Comparison of ENCODE assay signal across 29 cellular contexts in the genomic region with DNA sequence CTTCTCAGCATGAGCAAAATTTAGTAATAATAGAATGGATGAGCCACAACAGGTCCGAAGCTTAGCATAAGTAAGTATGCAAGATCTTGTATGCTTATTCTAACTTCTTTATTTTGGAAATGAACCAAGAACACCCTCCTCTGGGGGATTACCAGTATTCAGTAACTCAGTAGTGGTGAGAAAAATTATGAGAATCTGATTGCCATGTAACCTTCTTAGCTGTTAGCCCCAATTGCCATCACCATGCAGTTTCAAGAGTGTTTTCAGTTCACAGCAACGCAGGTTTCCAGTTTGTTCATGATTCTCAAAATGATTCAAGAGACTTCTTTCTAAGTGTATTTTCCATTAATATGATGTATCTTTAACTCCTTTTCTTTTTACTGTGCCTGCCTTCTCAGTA.
"Had no signal": no experiment of that assay in that cellular context is flagged by ENCODE, and none has a peak within 500 bp of the region (broad histone marks: within the 10 kb centered on the region; RNA-seq: fewer than 3 reads in every experiment).

No MANE protein-coding gene starts in this region.

- H3K27me3 ChIP-seq: stomach, suprapubic skin, testis, thyroid gland, tibial artery, tibial nerve, transverse colon, upper lobe of left lung, upper lobe of right lung, uterus, vagina had no signal

- H3K4me3 ChIP-seq: stomach, suprapubic skin, testis, thoracic aorta, thyroid gland, tibial artery, tibial nerve, transverse colon, upper lobe of left lung, upper lobe of right lung, uterus, vagina had no signal

- H3K27ac Mint-ChIP-seq: stimulated activated effector memory CD8-positive, alpha-beta T cell treated with anti-CD3 and anti-CD28 coated beads, Interleukin-12 subunit alpha, Interleukin-12 subunit beta, amount 100 ng/mL, for 72 hours; stimulated activated memory B cell treated with anti-CD40 and anti-IgM and Interleukin-4, amounts not matched to agents 10 μg/mL and 1 μg/mL and 100 μg/mL, for 72 hours; stimulated activated naive B cell treated with anti-CD40 and anti-IgM and Interleukin-4, amounts not matched to agents 10 μg/mL and 1 μg/mL and 100 μg/mL, for 72 hours; stimulated activated naive CD8-positive, alpha-beta T cell treated with anti-CD3 and anti-CD28 coated beads, Interleukin-15, amount 100 ng/mL, for 72 hours; stimulated activated naive CD8-positive, alpha-beta T cell treated with anti-CD3 and anti-CD28 coated beads, Interleukin-15, Interleukin-2, amounts not matched to agents 100 ng/mL and 50 ng/mL, for 24 hours; type B pancreatic cell had no signal

- H3K9me3 Mint-ChIP-seq: stimulated activated naive CD8-positive, alpha-beta T cell treated with anti-CD3 and anti-CD28 coated beads, Interleukin-15, Interleukin-2, amounts not matched to agents 100 ng/mL and 50 ng/mL, for 24 hours; type B pancreatic cell had no signal

- H3K36me3 ChIP-seq: stomach, suprapubic skin, thoracic aorta, thyroid gland, tibial artery, tibial nerve, transverse colon, upper lobe of left lung, upper lobe of right lung, uterus, vagina had no signal

- H3K27ac ChIP-seq: stomach, suprapubic skin, testis, thoracic aorta, thyroid gland, tibial artery, tibial nerve, transverse colon, upper lobe of left lung, upper lobe of right lung, uterus, vagina had no signal

- H3K4me3 Mint-ChIP-seq: stimulated activated effector memory CD8-positive, alpha-beta T cell treated with anti-CD3 and anti-CD28 coated beads, Interleukin-12 subunit alpha, Interleukin-12 subunit beta, amount 100 ng/mL, for 72 hours; stimulated activated memory B cell treated with anti-CD40 and anti-IgM and Interleukin-4, amounts not matched to agents 10 μg/mL and 1 μg/mL and 100 μg/mL, for 72 hours; stimulated activated naive B cell treated with anti-CD40 and anti-IgM and Interleukin-4, amounts not matched to agents 10 μg/mL and 1 μg/mL and 100 μg/mL, for 72 hours; stimulated activated naive CD8-positive, alpha-beta T cell treated with anti-CD3 and anti-CD28 coated beads, Interleukin-15, amount 100 ng/mL, for 72 hours; stimulated activated naive CD8-positive, alpha-beta T cell treated with anti-CD3 and anti-CD28 coated beads, Interleukin-15, Interleukin-2, amounts not matched to agents 100 ng/mL and 50 ng/mL, for 24 hours; type B pancreatic cell had no signal

- ATAC-seq: stimulated activated effector memory CD8-positive, alpha-beta T cell treated with anti-CD3 and anti-CD28 coated beads, Interleukin-12 subunit alpha, Interleukin-12 subunit beta, amount 100 ng/mL, for 72 hours; stimulated activated memory B cell treated with anti-CD40 and anti-IgM and Interleukin-4, amounts not matched to agents 10 μg/mL and 1 μg/mL and 100 μg/mL, for 72 hours; stimulated activated naive B cell treated with anti-CD40 and anti-IgM and Interleukin-4, amounts not matched to agents 10 μg/mL and 1 μg/mL and 100 μg/mL, for 72 hours; stimulated activated naive CD8-positive, alpha-beta T cell treated with anti-CD3 and anti-CD28 coated beads, Interleukin-15, amount 100 ng/mL, for 72 hours; stimulated activated naive CD8-positive, alpha-beta T cell treated with anti-CD3 and anti-CD28 coated beads, Interleukin-15, Interleukin-2, amounts not matched to agents 100 U/mL and 50 U/mL, for 24 hours; upper lobe of right lung had no signal

- DNase-seq: stimulated activated CD4-positive, alpha-beta T cell treated with anti-CD3 and anti-CD28 coated beads, Interleukin-2, amount 100 ng/mL, for 48 hours; stimulated activated CD4-positive, alpha-beta T cell treated with anti-CD3 and anti-CD28 coated beads, Interleukin-4, amount 100 ng/mL, for 1 hour; stimulated activated CD4-positive, alpha-beta T cell treated with anti-CD3 and anti-CD28 coated beads, Interleukin-4, amount 100 ng/mL, for 24 hours; stimulated activated CD4-positive, alpha-beta T cell treated with anti-CD3 and anti-CD28 coated beads, Interleukin-4, amount 100 ng/mL, for 4 hours; stimulated activated CD8-positive, alpha-beta memory T cell treated with anti-CD3 and anti-CD28 coated beads, Interleukin-4, amount 100 ng/mL, for 48 hours; stimulated activated naive B cell treated with anti-CD40 and anti-IgM and Interleukin-4, amounts not matched to agents 10 μg/mL and 1 μg/mL and 100 μg/mL, for 72 hours; stimulated activated naive CD4-positive, alpha-beta T cell; stimulated activated naive CD4-positive, alpha-beta T cell treated with Interleukin-2 at 50 U/mL for 16 hours; stimulated activated naive CD8-positive, alpha-beta T cell treated with anti-CD3 and anti-CD28 coated beads, Interleukin-15, amount 100 ng/mL, for 72 hours; stimulated activated naive CD8-positive, alpha-beta T cell treated with anti-CD3 and anti-CD28 coated beads, Interleukin-15, Interleukin-2, amounts not matched to agents 100 U/mL and 50 U/mL, for 24 hours; stomach; substantia nigra; testis; thyroid gland; tibial artery; transverse colon; trophoblast cell; upper lobe of left lung; upper lobe of right lung; uterus had no signal

- H3K9me3 ChIP-seq: stomach, suprapubic skin, testis, thoracic aorta, thyroid gland, tibial artery, tibial nerve, transverse colon, upper lobe of left lung, upper lobe of right lung, uterus, vagina had no signal

- H3K27me3 Mint-ChIP-seq: stimulated activated memory B cell treated with anti-CD40 and anti-IgM and Interleukin-4, amounts not matched to agents 10 μg/mL and 1 μg/mL and 100 μg/mL, for 72 hours; stimulated activated naive B cell treated with anti-CD40 and anti-IgM and Interleukin-4, amounts not matched to agents 10 μg/mL and 1 μg/mL and 100 μg/mL, for 72 hours; stimulated activated naive CD8-positive, alpha-beta T cell treated with anti-CD3 and anti-CD28 coated beads, Interleukin-15, amount 100 ng/mL, for 72 hours; stimulated activated naive CD8-positive, alpha-beta T cell treated with anti-CD3 and anti-CD28 coated beads, Interleukin-15, Interleukin-2, amounts not matched to agents 100 ng/mL and 50 ng/mL, for 24 hours; type B pancreatic cell had no signal

- H3K4me1 Mint-ChIP-seq: stimulated activated effector memory CD8-positive, alpha-beta T cell treated with anti-CD3 and anti-CD28 coated beads, Interleukin-12 subunit alpha, Interleukin-12 subunit beta, amount 100 ng/mL, for 72 hours; stimulated activated memory B cell treated with anti-CD40 and anti-IgM and Interleukin-4, amounts not matched to agents 10 μg/mL and 1 μg/mL and 100 μg/mL, for 72 hours; stimulated activated naive B cell treated with anti-CD40 and anti-IgM and Interleukin-4, amounts not matched to agents 10 μg/mL and 1 μg/mL and 100 μg/mL, for 72 hours; stimulated activated naive CD8-positive, alpha-beta T cell treated with anti-CD3 and anti-CD28 coated beads, Interleukin-15, amount 100 ng/mL, for 72 hours had no signal

- H3K36me3 Mint-ChIP-seq: stimulated activated effector memory CD8-positive, alpha-beta T cell treated with anti-CD3 and anti-CD28 coated beads, Interleukin-12 subunit alpha, Interleukin-12 subunit beta, amount 100 ng/mL, for 72 hours; stimulated activated memory B cell treated with anti-CD40 and anti-IgM and Interleukin-4, amounts not matched to agents 10 μg/mL and 1 μg/mL and 100 μg/mL, for 72 hours; stimulated activated naive B cell treated with anti-CD40 and anti-IgM and Interleukin-4, amounts not matched to agents 10 μg/mL and 1 μg/mL and 100 μg/mL, for 72 hours; type B pancreatic cell had no signal

- H3K4me1 ChIP-seq: stomach, suprapubic skin, testis, thyroid gland, tibial nerve, transverse colon, upper lobe of left lung, upper lobe of right lung, uterus, vagina had no signal

- FAIRE-seq: urothelium cell line had no signal
